10 cellular contexts compared by ENCODE assay signal in genomic region chr9:89422151-89422918, GRCh38.
DNase-seq lines count a peak whose midpoint lies in the region; ATAC-seq, FAIRE-seq and TF ChIP-seq lines count a peak whose summit lies in the region.
"Had no signal": no experiment of that assay in that cellular context is flagged by ENCODE, and none has a peak within 500 bp of the region (broad histone marks: within the 10 kb centered on the region; RNA-seq: fewer than 3 reads in every experiment).

No MANE protein-coding gene starts in this region.

- no peaks in the 10 kb centered on the region for H3K9me3 ChIP-seq in T-helper 17 cell (ENCODE audit: control insufficient read depth, low read length, poor library complexity, severe bottlenecking)
- H3K9me3 ChIP-seq in Caco-2, result no peaks in the 10 kb centered on the region

- TF ChIP-seq CTCF in Caco-2 (IDR thresholded peaks at IDR 0.05; ENCODE audit: insufficient read depth in 1 of 2, low read depth in 1 of 2, low read length in 1 of 2, severe bottlenecking in 1 of 2, unreplicated experiment in 1 of 2), result no peak

- CTCF ChIA-PET in Caco-2 (lab: Charles Lee), result no interaction called here

- BruUV-seq in Caco-2 (replicated peaks; lab: Mats Ljungman, UMichigan), result no TSS peak

- no peaks in the 10 kb centered on the region for H3K36me3 ChIP-seq in Caco-2 (ENCODE audit: control insufficient read depth, insufficient read depth, low read length)

- no peak for TF ChIP-seq POLR2A in GM12892 (IDR thresholded peaks at IDR 0.05; ENCODE audit: low read depth, low read length)

- no peak overlapping the region for H3K4me3 ChIP-seq in Caco-2 (ENCODE audit: low read depth, low read length)

- no peaks in the 10 kb centered on the region for H3K27me3 ChIP-seq in Caco-2 (replicated peaks; ENCODE audit: control insufficient read depth, insufficient read depth, low read length)

- H3K27me3 Mint-ChIP-seq in T-helper 17 cell, result no peaks in the 10 kb centered on the region
- no peaks in the 10 kb centered on the region for H3K27me3 Mint-ChIP-seq in Caco-2 (ENCODE audit: insufficient read depth, unreplicated experiment)

- ATAC-seq in T-helper 17 cell, result peak; percentile 30
- no peak for ATAC-seq in HG03280 (IDR thresholded peaks at IDR 0.05; ENCODE audit: unreplicated experiment)
- ATAC-seq: Panc1 had no signal

- POLR2A ChIA-PET in Caco-2 (lab: Charles Lee), result no interaction called here

- intact Hi-C loops in Caco-2 (cut with micrococcal nuclease; ENCODE audit: unreplicated experiment), result no loop called here

- H3K36me3 Mint-ChIP-seq in T-helper 17 cell (ENCODE audit: low read depth) (peaks cover 6% of the 10 kb centered on the region), Caco-2 (ENCODE audit: insufficient read depth, unreplicated experiment) (no peaks in the 10 kb centered on the region)

- DNase-seq in GM12892 (ENCODE audit: insufficient read length), result no peak
- peak in 1 of 3 donors; percentile 52 for DNase-seq in T-helper 17 cell
- DNase-seq in amniotic epithelial cell (ENCODE audit: low read depth), result peak; percentile 73
- peak; percentile 80 for DNase-seq in stimulated activated CD4-positive, alpha-beta T cell treated with anti-CD3 and anti-CD28 coated beads, Interleukin-15, amount 100 ng/mL, for 24 hours
- DNase-seq in Caco-2, result no peak
- no peak for DNase-seq in GOT3 (lab: John Stamatoyannopoulos, UW)
- no peak for DNase-seq in central memory CD4-positive, alpha-beta T cell
- DNase-seq: hypothalamus had no signal

- H3K27ac Mint-ChIP-seq in T-helper 17 cell (peak overlapping the region; percentile 97), Caco-2 (ENCODE audit: unreplicated experiment) (no peak overlapping the region)

- peak; percentile 83 for FAIRE-seq in GM12892 (lab: Jason Lieb, UNC)

- no peaks in the 10 kb centered on the region for H3K4me1 ChIP-seq in Caco-2

- H3K4me1 Mint-ChIP-seq in T-helper 17 cell, result peaks cover 85% of the 10 kb centered on the region
- H3K4me1 Mint-ChIP-seq in Caco-2 (ENCODE audit: low read depth, unreplicated experiment), result no peaks in the 10 kb centered on the region

- H3K4me3 Mint-ChIP-seq in T-helper 17 cell (peak overlapping the region; percentile 67), Caco-2 (ENCODE audit: unreplicated experiment) (no peak overlapping the region)

- no peaks in the 10 kb centered on the region for H3K9me3 Mint-ChIP-seq in Caco-2 (ENCODE audit: unreplicated experiment)

Comparison
In these comparisons a context has a peak if more than half of its experiments do, and no peak if none do; other contexts are left out.
1. DNase-seq: peak in amniotic epithelial cell (single experiment) and stimulated activated CD4-positive, alpha-beta T cell treated with anti-CD3 and anti-CD28 coated beads, Interleukin-15, amount 100 ng/mL, for 24 hours (single experiment); none in GM12892 (single experiment), Caco-2 (0 of 2), GOT3 (single experiment) and central memory CD4-positive, alpha-beta T cell (single experiment).